17 cellular contexts compared by ENCODE assay signal in genomic region chr9:11871832-11872231, GRCh38.
"Had no signal": no experiment of that assay in that cellular context is flagged by ENCODE, and none has a peak within 500 bp of the region (broad histone marks: within the 10 kb centered on the region; RNA-seq: fewer than 3 reads in every experiment).

No MANE protein-coding gene starts in this region.

- H3K4me1 ChIP-seq: right atrium auricular region, thyroid gland, uterus had no signal

- DNase-seq: activated CD4-positive, alpha-beta T cell treated with anti-CD3 and anti-CD28 coated beads, Interleukin-2, amount 50 U/mL, for 4 hours; activated naive CD4-positive, alpha-beta T cell treated with Interleukin-2 at 50 U/mL for 16 hours; activated T-cell treated with anti-CD3 and anti-CD28 coated beads for 4 hours; anterior cingulate cortex; cortex of kidney; effector CD8-positive, alpha-beta T cell; foreskin melanocyte; head of caudate nucleus; occipital lobe; stimulated activated CD4-positive, alpha-beta T cell treated with anti-CD3 and anti-CD28 coated beads, Interleukin-2, amount 100 ng/mL, for 48 hours; thyroid gland; uterus had no signal

- ATAC-seq: activated CD4-positive, CD25-positive, alpha-beta regulatory T cell treated with anti-CD3 and anti-CD28 coated beads, Interleukin-2, amount 50 U/mL, for 24 hours; activated T-helper 17 cell treated with anti-CD3 and anti-CD28 coated beads, Interleukin-2, amount 50 U/mL, for 72 hours; stimulated activated memory B cell treated with anti-CD40 and anti-IgM and Interleukin-4, amounts not matched to agents 10 μg/mL and 1 μg/mL and 100 μg/mL, for 72 hours had no signal

- H3K27me3 ChIP-seq: right atrium auricular region, thyroid gland, uterus had no signal

- H3K9me3 ChIP-seq: right atrium auricular region, thyroid gland, uterus had no signal

- H3K27ac ChIP-seq: epithelial cell of prostate, right atrium auricular region, thyroid gland, uterus had no signal

- H3K36me3 ChIP-seq: right atrium auricular region, thyroid gland, uterus had no signal

- H3K4me3 ChIP-seq: right atrium auricular region, thyroid gland, uterus had no signal
